Comparison of ENCODE assay signal across 25 cellular contexts in the genomic region with DNA sequence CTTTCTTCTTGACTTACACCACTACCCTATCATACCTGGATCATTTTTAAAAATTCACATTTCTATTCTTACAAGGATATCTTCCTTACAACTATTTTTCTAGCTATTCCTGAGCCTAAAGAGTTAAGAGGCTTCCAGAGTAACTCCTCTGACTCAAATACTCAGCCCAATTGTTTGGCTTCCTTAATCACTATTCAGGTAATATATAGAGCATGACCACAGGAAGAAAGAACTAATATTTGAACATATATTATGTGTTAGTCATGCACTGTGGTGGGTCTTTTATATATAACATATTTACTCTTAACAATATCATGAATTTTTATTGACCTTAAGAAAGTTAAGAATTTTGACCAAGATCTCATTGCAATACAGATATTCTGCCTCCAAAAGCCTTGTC. TPM values are rescaled to one million over a fixed set of nuclear protein-coding genes. Genes with fewer than 3 reads are reported as not detected.
"Had no signal": no experiment of that assay in that cellular context is flagged by ENCODE, and none has a peak within 500 bp of the region (broad histone marks: within the 10 kb centered on the region; RNA-seq: fewer than 3 reads in every experiment).

No MANE protein-coding gene starts in this region.

- H3K36me3 ChIP-seq: gastroesophageal sphincter, ovary, sigmoid colon, uterus had no signal

- H3K4me3 ChIP-seq: gastroesophageal sphincter, ovary, sigmoid colon, smooth muscle cell, uterus had no signal

- H3K9me3 ChIP-seq: ovary, uterus had no signal

- H3K4me1 ChIP-seq: uterus had no signal

- H3K27me3 ChIP-seq: gastroesophageal sphincter, ovary, sigmoid colon, uterus had no signal

- H3K4me2 ChIP-seq: smooth muscle cell had no signal

- ATAC-seq: activated CD4-positive, alpha-beta T cell treated with anti-CD3 and anti-CD28 coated beads for 36 hours; activated CD8-positive, alpha-beta memory T cell treated with anti-CD3 and anti-CD28 coated beads, Interleukin-2, amount 10 ng/mL, durations not matched to agents 7 days and 5 days; activated CD8-positive, alpha-beta T cell treated with anti-CD3 and anti-CD28 coated beads, Interleukin-2, amount 10 ng/mL, durations not matched to agents 7 days and 5 days; activated naive CD8-positive, alpha-beta T cell treated with anti-CD3 and anti-CD28 coated beads, Interleukin-2, amount 50 U/mL, for 24 hours; gastroesophageal sphincter; left colon; naive thymus-derived CD4-positive, alpha-beta T cell; stimulated activated memory B cell treated with anti-CD40 and anti-IgM and Interleukin-4, amounts not matched to agents 10 μg/mL and 1 μg/mL and 100 μg/mL, for 72 hours; stimulated activated naive CD8-positive, alpha-beta T cell treated with anti-CD3 and anti-CD28 coated beads, Interleukin-15, amount 100 ng/mL, for 72 hours had no signal

- DNase-seq: activated CD4-positive, alpha-beta T cell treated with anti-CD3 and anti-CD28 coated beads for 36 hours; activated CD4-positive, CD25-positive, alpha-beta regulatory T cell; activated CD8-positive, alpha-beta memory T cell treated with anti-CD3 and anti-CD28 coated beads, Interleukin-2, amount 10 ng/mL, durations not matched to agents 7 days and 5 days; activated CD8-positive, alpha-beta T cell treated with anti-CD3 and anti-CD28 coated beads, Interleukin-2, amount 10 ng/mL, durations not matched to agents 7 days and 5 days; activated naive CD8-positive, alpha-beta T cell treated with anti-CD3 and anti-CD28 coated beads, Interleukin-2, amount 50 U/mL, for 24 hours; activated T-cell treated with anti-CD3 and anti-CD28 coated beads, Interleukin-2, amount 50 U/mL, for 48 hours; dermis blood vessel endothelial cell; effector CD4-positive, alpha-beta T cell; head of caudate nucleus; hippocampal formation; left colon; midbrain; naive thymus-derived CD4-positive, alpha-beta T cell; ovary; sigmoid colon; stimulated activated CD4-positive, alpha-beta T cell treated with anti-CD3 and anti-CD28 coated beads, Interleukin-1b, Interleukin-23, amount 100 ng/mL, for 48 hours; stimulated activated CD4-positive, alpha-beta T cell treated with anti-CD3 and anti-CD28 coated beads, Interleukin-4, amount 100 ng/mL, for 4 hours; stimulated activated CD8-positive, alpha-beta memory T cell treated with anti-CD3 and anti-CD28 coated beads, Interleukin-4, amount 100 ng/mL, for 48 hours; stimulated activated naive CD8-positive, alpha-beta T cell treated with anti-CD3 and anti-CD28 coated beads, Interleukin-15, amount 100 ng/mL, for 72 hours; substantia nigra; uterus had no signal

- H3K27ac ChIP-seq: gastroesophageal sphincter, ovary, sigmoid colon, uterus had no signal

RNA-seq across cellular contexts. Expression of a gene that starts 42.0 kb away (rescaled TPM):
- total RNA-seq: activated CD4-positive, alpha-beta T cell treated with anti-CD3 and anti-CD28 coated beads for 36 hours; activated CD8-positive, alpha-beta memory T cell treated with anti-CD3 and anti-CD28 coated beads, Interleukin-2, amount 10 ng/mL, durations not matched to agents 7 days and 5 days; activated CD8-positive, alpha-beta T cell treated with anti-CD3 and anti-CD28 coated beads, Interleukin-2, amount 10 ng/mL, durations not matched to agents 7 days and 5 days; activated T-helper 2 cell treated with anti-CD3 and anti-CD28 coated beads, Interferon-gamma antibody, Interleukin-2, Interleukin-4, amounts not matched to agents 10 μg/mL and 5 μg/mL and 100 μg/mL, durations not matched to agents 14 hours and 24 hours and 36 hours; naive thymus-derived CD4-positive, alpha-beta T cell had no signal
- polyA plus RNA-seq: naive thymus-derived CD4-positive, alpha-beta T cell had no signal
